1 cellular context compared by ENCODE assay signal in genomic region chr3:188026191-188026968, GRCh38.
TF ChIP-seq lines count a peak whose summit lies in the region.

No MANE protein-coding gene starts in this region.

TF ChIP-seq in HepG2, 621 proteins besides CTCF, POLR2A, EP300 and RAD21 (continued from another document and continues in another):
- TF ChIP-seq, protein P1, sequence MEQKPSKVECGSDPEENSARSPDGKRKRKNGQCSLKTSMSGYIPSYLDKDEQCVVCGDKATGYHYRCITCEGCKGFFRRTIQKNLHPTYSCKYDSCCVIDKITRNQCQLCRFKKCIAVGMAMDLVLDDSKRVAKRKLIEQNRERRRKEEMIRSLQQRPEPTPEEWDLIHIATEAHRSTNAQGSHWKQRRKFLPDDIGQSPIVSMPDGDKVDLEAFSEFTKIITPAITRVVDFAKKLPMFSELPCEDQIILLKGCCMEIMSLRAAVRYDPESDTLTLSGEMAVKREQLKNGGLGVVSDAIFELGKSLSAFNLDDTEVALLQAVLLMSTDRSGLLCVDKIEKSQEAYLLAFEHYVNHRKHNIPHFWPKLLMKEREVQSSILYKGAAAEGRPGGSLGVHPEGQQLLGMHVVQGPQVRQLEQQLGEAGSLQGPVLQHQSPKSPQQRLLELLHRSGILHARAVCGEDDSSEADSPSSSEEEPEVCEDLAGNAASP (CRISPR knock-in tag; IDR thresholded peaks at IDR 0.05; ENCODE audit: borderline replicate concordance), result peak; percentile 66; the same call in 1 of the 2 replicates
- TF ChIP-seq STAG1 (CRISPR knock-in tag; IDR thresholded peaks at IDR 0.05), result peak; percentile 33; the same call in 1 of the 2 replicates
- no peak for TF ChIP-seq ZMAT3 (CRISPR knock-in tag; conservative IDR thresholded peaks at IDR 0.05)
- TF ChIP-seq ZNF609 (CRISPR knock-in tag; IDR thresholded peaks at IDR 0.05; ENCODE audit: borderline replicate concordance), result peak; percentile 66; the same call in 1 of the 2 replicates
- peak; percentile 79 for TF ChIP-seq TCF7 (IDR thresholded peaks at IDR 0.05; ENCODE audit: low read depth)
- peak; percentile 25; the same call in 1 of the 2 replicates for TF ChIP-seq SAP130 (CRISPR knock-in tag; IDR thresholded peaks at IDR 0.05; ENCODE audit: low read depth)
- TF ChIP-seq THYN1 (CRISPR knock-in tag; IDR thresholded peaks at IDR 0.05; ENCODE audit: borderline replicate concordance, low read depth), result no peak
- peak; percentile 35 for TF ChIP-seq TEAD3 (CRISPR knock-in tag; optimal IDR thresholded peaks at IDR 0.05; ENCODE audit: borderline replicate concordance)
- no peak for TF ChIP-seq ZNF383 (CRISPR knock-in tag; IDR thresholded peaks at IDR 0.05; ENCODE audit: borderline replicate concordance)
- no peak for TF ChIP-seq ZNF329 (CRISPR knock-in tag; IDR thresholded peaks at IDR 0.05; ENCODE audit: low read depth)
- no peak for TF ChIP-seq JDP2 (CRISPR knock-in tag; IDR thresholded peaks at IDR 0.05; ENCODE audit: borderline replicate concordance)
- TF ChIP-seq ATRX (CRISPR knock-in tag; IDR thresholded peaks at IDR 0.05; ENCODE audit: borderline replicate concordance), result no peak
- no peak for TF ChIP-seq SP4 (CRISPR knock-in tag; IDR thresholded peaks at IDR 0.05)
- no peak for TF ChIP-seq ZNF710 (CRISPR knock-in tag; IDR thresholded peaks at IDR 0.05; ENCODE audit: borderline replicate concordance)
- TF ChIP-seq, protein P2, sequence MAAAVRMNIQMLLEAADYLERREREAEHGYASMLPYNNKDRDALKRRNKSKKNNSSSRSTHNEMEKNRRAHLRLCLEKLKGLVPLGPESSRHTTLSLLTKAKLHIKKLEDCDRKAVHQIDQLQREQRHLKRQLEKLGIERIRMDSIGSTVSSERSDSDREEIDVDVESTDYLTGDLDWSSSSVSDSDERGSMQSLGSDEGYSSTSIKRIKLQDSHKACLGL (CRISPR knock-in tag; IDR thresholded peaks at IDR 0.05), result no peak
- no peak for TF ChIP-seq GTF2F1 (IDR thresholded peaks at IDR 0.05; ENCODE audit: low read length)
- TF ChIP-seq MTF2 (CRISPR knock-in tag; IDR thresholded peaks at IDR 0.05; ENCODE audit: borderline replicate concordance), result no peak
- no peak for TF ChIP-seq FOXA1 (IDR thresholded peaks at IDR 0.05)
- peak; percentile 63; the same call in 1 of the 2 replicates for TF ChIP-seq FOXA1 (CRISPR knock-in tag; IDR thresholded peaks at IDR 0.05)
- TF ChIP-seq, protein P3, sequence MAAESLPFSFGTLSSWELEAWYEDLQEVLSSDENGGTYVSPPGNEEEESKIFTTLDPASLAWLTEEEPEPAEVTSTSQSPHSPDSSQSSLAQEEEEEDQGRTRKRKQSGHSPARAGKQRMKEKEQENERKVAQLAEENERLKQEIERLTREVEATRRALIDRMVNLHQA (CRISPR knock-in tag; IDR thresholded peaks at IDR 0.05), result no peak
- peak; percentile 56; the same call in 1 of the 2 replicates for TF ChIP-seq KAT8 (CRISPR knock-in tag; IDR thresholded peaks at IDR 0.05)
- no peak for TF ChIP-seq TRIM24 (CRISPR knock-in tag; IDR thresholded peaks at IDR 0.05)
- TF ChIP-seq ZBTB38 (CRISPR knock-in tag; IDR thresholded peaks at IDR 0.05), result no peak
- TF ChIP-seq FOXO4 (CRISPR knock-in tag; conservative IDR thresholded peaks at IDR 0.05), result 0 out of 2 replicates have a peak, but pooled peaks have one; percentile 37
- no peak for TF ChIP-seq PHF8 (CRISPR knock-in tag; IDR thresholded peaks at IDR 0.05)
- TF ChIP-seq MTA3 (CRISPR knock-in tag; IDR thresholded peaks at IDR 0.05), result no peak
- TF ChIP-seq, protein P4, sequence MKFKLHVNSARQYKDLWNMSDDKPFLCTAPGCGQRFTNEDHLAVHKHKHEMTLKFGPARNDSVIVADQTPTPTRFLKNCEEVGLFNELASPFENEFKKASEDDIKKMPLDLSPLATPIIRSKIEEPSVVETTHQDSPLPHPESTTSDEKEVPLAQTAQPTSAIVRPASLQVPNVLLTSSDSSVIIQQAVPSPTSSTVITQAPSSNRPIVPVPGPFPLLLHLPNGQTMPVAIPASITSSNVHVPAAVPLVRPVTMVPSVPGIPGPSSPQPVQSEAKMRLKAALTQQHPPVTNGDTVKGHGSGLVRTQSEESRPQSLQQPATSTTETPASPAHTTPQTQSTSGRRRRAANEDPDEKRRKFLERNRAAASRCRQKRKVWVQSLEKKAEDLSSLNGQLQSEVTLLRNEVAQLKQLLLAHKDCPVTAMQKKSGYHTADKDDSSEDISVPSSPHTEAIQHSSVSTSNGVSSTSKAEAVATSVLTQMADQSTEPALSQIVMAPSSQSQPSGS (CRISPR knock-in tag; IDR thresholded peaks at IDR 0.05), result peak; percentile 47; the same call in 1 of the 2 replicates
- no peak for TF ChIP-seq ZNF557 (CRISPR knock-in tag; IDR thresholded peaks at IDR 0.05)
- no peak for TF ChIP-seq ZNF496 (CRISPR knock-in tag; IDR thresholded peaks at IDR 0.05; ENCODE audit: insufficient replicate concordance)
- no peak for TF ChIP-seq ZNF33A (CRISPR knock-in tag; IDR thresholded peaks at IDR 0.05; ENCODE audit: borderline replicate concordance)
- TF ChIP-seq TCF7L2 (IDR thresholded peaks at IDR 0.05; ENCODE audit: low read depth, low read length), result peak; percentile 84
- no peak for TF ChIP-seq SOX6 (IDR thresholded peaks at IDR 0.05)
- TF ChIP-seq SOX6 (CRISPR knock-in tag; IDR thresholded peaks at IDR 0.05), result peak; percentile 83
- peak; percentile 90 for TF ChIP-seq FOXP4 (CRISPR knock-in tag; IDR thresholded peaks at IDR 0.05)
- no peak for TF ChIP-seq SAFB2 (CRISPR knock-in tag; IDR thresholded peaks at IDR 0.05; ENCODE audit: borderline replicate concordance, low read depth)
- peak; percentile 91 for TF ChIP-seq RXRB (CRISPR knock-in tag; IDR thresholded peaks at IDR 0.05; ENCODE audit: borderline replicate concordance)
- TF ChIP-seq DMTF1 (CRISPR knock-in tag; IDR thresholded peaks at IDR 0.05), result no peak
- TF ChIP-seq, protein P5, sequence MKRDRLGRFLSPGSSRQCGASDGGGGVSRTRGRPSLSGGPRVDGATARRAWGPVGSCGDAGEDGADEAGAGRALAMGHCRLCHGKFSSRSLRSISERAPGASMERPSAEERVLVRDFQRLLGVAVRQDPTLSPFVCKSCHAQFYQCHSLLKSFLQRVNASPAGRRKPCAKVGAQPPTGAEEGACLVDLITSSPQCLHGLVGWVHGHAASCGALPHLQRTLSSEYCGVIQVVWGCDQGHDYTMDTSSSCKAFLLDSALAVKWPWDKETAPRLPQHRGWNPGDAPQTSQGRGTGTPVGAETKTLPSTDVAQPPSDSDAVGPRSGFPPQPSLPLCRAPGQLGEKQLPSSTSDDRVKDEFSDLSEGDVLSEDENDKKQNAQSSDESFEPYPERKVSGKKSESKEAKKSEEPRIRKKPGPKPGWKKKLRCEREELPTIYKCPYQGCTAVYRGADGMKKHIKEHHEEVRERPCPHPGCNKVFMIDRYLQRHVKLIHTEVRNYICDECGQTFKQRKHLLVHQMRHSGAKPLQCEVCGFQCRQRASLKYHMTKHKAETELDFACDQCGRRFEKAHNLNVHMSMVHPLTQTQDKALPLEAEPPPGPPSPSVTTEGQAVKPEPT (CRISPR knock-in tag; IDR thresholded peaks at IDR 0.05; ENCODE audit: low read depth), result no peak
- no peak for TF ChIP-seq ZNF441 (CRISPR knock-in tag; IDR thresholded peaks at IDR 0.05; ENCODE audit: borderline replicate concordance)
- TF ChIP-seq CEBPG (CRISPR knock-in tag; IDR thresholded peaks at IDR 0.05), result 0 out of 2 replicates have a peak, but pooled peaks have one; percentile 3
- no peak for TF ChIP-seq TSC22D2 (CRISPR knock-in tag; IDR thresholded peaks at IDR 0.05; ENCODE audit: borderline replicate concordance)
- peak; percentile 75 for TF ChIP-seq HNF4A (CRISPR knock-in tag; IDR thresholded peaks at IDR 0.05)
- TF ChIP-seq, protein P6, sequence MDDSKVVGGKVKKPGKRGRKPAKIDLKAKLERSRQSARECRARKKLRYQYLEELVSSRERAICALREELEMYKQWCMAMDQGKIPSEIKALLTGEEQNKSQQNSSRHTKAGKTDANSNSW (CRISPR knock-in tag; IDR thresholded peaks at IDR 0.05; ENCODE audit: borderline replicate concordance), result no peak
- peak; percentile 69; the same call in 1 of the 2 replicates for TF ChIP-seq SOX5 (CRISPR knock-in tag; IDR thresholded peaks at IDR 0.05; ENCODE audit: borderline replicate concordance)
- TF ChIP-seq, protein P7, sequence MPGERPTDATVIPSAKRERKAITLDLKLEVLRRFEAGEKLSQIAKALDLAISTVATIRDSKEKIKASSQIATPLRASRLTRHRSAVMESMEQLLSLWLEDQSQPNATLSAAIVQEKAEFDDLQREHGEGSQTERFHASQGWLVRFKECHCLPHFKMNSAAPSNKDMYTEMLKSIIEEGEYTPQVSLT (CRISPR knock-in tag; IDR thresholded peaks at IDR 0.05; ENCODE audit: borderline replicate concordance, low read depth), result no peak
- TF ChIP-seq GTF3A (CRISPR knock-in tag; conservative IDR thresholded peaks at IDR 0.05), result no peak
